1 cellular context compared by ENCODE assay signal in the genomic region with DNA sequence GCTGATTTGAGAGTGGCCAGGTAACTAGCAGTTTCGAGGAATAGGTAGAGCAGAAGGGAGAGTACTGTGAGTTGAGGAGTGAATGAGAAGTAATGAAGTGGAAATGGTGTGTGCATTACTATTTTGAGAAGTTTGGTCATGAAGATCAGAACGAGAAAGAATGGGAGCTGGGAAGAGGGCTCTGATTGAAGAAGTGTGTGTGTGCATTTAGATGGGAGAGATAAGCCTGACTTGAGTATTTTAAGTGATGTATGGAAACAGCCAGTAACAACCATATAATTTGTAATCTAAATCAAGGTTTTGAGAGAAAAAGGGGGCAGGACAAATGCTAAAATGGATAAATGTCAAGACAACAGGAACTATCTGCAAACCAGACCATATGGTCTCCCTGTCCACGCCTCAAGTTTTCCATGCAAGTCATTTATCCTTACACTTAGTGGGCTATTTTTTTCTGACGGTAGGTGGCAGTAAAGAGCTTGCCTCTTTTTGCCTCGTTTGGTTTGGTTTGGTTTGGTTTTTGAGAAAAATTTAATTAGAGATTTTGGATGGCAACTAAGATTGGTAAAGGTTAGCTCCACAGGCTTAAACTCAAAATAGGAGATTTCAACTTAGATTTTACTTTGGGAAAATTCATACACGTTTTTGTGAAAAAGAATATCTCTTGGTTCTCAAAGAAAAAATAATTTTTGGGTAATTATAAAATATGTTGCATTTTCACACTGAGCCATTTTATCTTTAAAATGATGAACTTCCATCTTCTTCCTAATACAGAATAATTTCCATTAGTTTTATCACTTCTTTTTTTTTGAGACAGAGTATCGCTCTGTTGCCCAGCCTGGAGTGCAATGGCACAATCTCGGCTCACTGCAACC.
TF ChIP-seq lines count a peak whose summit lies in the region.

No MANE protein-coding gene starts in this region.

TF ChIP-seq in GM12878, 131 proteins besides CTCF, POLR2A, EP300 and RAD21:
- TF ChIP-seq HDAC2 (IDR thresholded peaks at IDR 0.05) (no peak), ETV6 (conservative IDR thresholded peaks at IDR 0.05 in 1 of 2, IDR thresholded peaks at IDR 0.05 in 1 of 2; ENCODE audit: borderline replicate concordance in 1 of 2, low read depth in 1 of 2) (no peak), ELK1 (IDR thresholded peaks at IDR 0.05; ENCODE audit: low read depth, low read length) (no peak), CHD2 (IDR thresholded peaks at IDR 0.05; ENCODE audit: borderline replicate concordance, low read depth, low read length) (no peak), MXI1 (IDR thresholded peaks at IDR 0.05; ENCODE audit: low read depth, low read length) (no peak), SMC3 (IDR thresholded peaks at IDR 0.05; ENCODE audit: borderline replicate concordance, low read length) (peak; percentile 79; the same call in 1 of the 2 replicates), MEF2A (IDR thresholded peaks at IDR 0.05; ENCODE audit: insufficient read depth, low read depth, low read length) (0 out of 2 replicates have a peak, but pooled peaks have one; percentile 18)
- TF ChIP-seq, protein P1, sequence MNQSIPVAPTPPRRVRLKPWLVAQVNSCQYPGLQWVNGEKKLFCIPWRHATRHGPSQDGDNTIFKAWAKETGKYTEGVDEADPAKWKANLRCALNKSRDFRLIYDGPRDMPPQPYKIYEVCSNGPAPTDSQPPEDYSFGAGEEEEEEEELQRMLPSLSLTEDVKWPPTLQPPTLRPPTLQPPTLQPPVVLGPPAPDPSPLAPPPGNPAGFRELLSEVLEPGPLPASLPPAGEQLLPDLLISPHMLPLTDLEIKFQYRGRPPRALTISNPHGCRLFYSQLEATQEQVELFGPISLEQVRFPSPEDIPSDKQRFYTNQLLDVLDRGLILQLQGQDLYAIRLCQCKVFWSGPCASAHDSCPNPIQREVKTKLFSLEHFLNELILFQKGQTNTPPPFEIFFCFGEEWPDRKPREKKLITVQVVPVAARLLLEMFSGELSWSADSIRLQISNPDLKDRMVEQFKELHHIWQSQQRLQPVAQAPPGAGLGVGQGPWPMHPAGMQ (IDR thresholded peaks at IDR 0.05; ENCODE audit: borderline replicate concordance), result no peak
- TF ChIP-seq, protein P2, sequence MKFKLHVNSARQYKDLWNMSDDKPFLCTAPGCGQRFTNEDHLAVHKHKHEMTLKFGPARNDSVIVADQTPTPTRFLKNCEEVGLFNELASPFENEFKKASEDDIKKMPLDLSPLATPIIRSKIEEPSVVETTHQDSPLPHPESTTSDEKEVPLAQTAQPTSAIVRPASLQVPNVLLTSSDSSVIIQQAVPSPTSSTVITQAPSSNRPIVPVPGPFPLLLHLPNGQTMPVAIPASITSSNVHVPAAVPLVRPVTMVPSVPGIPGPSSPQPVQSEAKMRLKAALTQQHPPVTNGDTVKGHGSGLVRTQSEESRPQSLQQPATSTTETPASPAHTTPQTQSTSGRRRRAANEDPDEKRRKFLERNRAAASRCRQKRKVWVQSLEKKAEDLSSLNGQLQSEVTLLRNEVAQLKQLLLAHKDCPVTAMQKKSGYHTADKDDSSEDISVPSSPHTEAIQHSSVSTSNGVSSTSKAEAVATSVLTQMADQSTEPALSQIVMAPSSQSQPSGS (IDR thresholded peaks at IDR 0.05; ENCODE audit: low read length), result no peak
